Comparison of ENCODE assay signal across 1 cellular context in the genomic region with DNA sequence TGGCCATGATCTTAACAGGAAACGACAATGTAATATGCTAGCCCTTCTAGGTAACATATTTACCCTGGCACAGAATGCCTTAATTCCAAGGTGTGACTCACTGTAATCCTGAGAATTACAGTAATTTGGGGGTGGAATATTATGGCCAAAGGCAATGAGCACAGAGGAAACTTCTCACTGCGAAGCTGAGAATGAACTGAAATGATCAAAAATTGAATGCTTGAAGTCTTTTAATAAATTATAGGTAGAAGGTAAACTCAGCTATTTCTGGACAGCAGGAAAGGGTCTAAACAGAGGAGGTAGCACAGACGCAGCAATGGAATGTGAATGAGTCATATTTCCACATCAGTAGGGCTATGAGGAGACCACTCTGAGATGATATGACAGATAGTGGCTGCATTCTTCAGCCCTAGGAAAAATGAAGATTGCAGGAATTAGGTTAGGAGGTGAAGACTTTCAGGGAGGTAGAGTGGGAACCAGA.
TF ChIP-seq lines count a peak whose summit lies in the region.

No MANE protein-coding gene starts in this region.

TF ChIP-seq in WTC11, 78 proteins besides CTCF, POLR2A, EP300 and RAD21 (continued from another document):
- TF ChIP-seq, protein P1, sequence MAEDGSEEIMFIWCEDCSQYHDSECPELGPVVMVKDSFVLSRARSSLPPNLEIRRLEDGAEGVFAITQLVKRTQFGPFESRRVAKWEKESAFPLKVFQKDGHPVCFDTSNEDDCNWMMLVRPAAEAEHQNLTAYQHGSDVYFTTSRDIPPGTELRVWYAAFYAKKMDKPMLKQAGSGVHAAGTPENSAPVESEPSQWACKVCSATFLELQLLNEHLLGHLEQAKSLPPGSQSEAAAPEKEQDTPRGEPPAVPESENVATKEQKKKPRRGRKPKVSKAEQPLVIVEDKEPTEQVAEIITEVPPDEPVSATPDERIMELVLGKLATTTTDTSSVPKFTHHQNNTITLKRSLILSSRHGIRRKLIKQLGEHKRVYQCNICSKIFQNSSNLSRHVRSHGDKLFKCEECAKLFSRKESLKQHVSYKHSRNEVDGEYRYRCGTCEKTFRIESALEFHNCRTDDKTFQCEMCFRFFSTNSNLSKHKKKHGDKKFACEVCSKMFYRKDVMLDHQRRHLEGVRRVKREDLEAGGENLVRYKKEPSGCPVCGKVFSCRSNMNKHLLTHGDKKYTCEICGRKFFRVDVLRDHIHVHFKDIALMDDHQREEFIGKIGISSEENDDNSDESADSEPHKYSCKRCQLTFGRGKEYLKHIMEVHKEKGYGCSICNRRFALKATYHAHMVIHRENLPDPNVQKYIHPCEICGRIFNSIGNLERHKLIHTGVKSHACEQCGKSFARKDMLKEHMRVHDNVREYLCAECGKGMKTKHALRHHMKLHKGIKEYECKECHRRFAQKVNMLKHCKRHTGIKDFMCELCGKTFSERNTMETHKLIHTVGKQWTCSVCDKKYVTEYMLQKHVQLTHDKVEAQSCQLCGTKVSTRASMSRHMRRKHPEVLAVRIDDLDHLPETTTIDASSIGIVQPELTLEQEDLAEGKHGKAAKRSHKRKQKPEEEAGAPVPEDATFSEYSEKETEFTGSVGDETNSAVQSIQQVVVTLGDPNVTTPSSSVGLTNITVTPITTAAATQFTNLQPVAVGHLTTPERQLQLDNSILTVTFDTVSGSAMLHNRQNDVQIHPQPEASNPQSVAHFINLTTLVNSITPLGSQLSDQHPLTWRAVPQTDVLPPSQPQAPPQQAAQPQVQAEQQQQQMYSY (CRISPR knock-in tag; IDR thresholded peaks at IDR 0.05) = no peak
- TF ChIP-seq, protein P2, sequence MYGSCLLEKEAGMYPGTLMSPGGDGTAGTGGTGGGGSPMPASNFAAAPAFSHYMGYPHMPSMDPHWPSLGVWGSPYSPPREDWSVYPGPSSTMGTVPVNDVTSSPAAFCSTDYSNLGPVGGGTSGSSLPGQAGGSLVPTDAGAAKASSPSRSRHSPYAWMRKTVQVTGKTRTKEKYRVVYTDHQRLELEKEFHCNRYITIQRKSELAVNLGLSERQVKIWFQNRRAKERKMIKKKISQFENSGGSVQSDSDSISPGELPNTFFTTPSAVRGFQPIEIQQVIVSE (CRISPR knock-in tag; IDR thresholded peaks at IDR 0.05; ENCODE audit: borderline replicate concordance) = no peak
- TF ChIP-seq, protein P3, sequence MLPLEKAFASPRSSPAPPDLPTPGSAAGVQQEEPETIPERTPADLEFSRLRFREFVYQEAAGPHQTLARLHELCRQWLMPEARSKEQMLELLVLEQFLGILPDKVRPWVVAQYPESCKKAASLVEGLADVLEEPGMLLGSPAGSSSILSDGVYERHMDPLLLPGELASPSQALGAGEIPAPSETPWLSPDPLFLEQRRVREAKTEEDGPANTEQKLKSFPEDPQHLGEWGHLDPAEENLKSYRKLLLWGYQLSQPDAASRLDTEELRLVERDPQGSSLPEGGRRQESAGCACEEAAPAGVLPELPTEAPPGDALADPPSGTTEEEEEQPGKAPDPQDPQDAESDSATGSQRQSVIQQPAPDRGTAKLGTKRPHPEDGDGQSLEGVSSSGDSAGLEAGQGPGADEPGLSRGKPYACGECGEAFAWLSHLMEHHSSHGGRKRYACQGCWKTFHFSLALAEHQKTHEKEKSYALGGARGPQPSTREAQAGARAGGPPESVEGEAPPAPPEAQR (CRISPR knock-in tag; IDR thresholded peaks at IDR 0.05) = no peak
- TF ChIP-seq ZNF138 (CRISPR knock-in tag; conservative IDR thresholded peaks at IDR 0.05) (no peak), ZBTB21 (CRISPR knock-in tag; IDR thresholded peaks at IDR 0.05; ENCODE audit: borderline replicate concordance) (no peak), TEAD4 (CRISPR knock-in tag; IDR thresholded peaks at IDR 0.05) (no peak), ZNF121 (CRISPR knock-in tag; IDR thresholded peaks at IDR 0.05) (no peak), ZNF317 (CRISPR knock-in tag; IDR thresholded peaks at IDR 0.05; ENCODE audit: borderline replicate concordance, low read depth) (no peak), MXD4 (CRISPR knock-in tag; IDR thresholded peaks at IDR 0.05; ENCODE audit: borderline replicate concordance) (no peak), KAT7 (CRISPR knock-in tag; IDR thresholded peaks at IDR 0.05; ENCODE audit: borderline replicate concordance) (no peak)
- TF ChIP-seq, protein P4, sequence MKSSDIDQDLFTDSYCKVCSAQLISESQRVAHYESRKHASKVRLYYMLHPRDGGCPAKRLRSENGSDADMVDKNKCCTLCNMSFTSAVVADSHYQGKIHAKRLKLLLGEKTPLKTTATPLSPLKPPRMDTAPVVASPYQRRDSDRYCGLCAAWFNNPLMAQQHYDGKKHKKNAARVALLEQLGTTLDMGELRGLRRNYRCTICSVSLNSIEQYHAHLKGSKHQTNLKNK (CRISPR knock-in tag; IDR thresholded peaks at IDR 0.05) = no peak
- TF ChIP-seq, protein P5, sequence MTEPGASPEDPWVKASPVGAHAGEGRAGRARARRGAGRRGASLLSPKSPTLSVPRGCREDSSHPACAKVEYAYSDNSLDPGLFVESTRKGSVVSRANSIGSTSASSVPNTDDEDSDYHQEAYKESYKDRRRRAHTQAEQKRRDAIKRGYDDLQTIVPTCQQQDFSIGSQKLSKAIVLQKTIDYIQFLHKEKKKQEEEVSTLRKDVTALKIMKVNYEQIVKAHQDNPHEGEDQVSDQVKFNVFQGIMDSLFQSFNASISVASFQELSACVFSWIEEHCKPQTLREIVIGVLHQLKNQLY (CRISPR knock-in tag; IDR thresholded peaks at IDR 0.05) = no peak
- TF ChIP-seq, protein P6, sequence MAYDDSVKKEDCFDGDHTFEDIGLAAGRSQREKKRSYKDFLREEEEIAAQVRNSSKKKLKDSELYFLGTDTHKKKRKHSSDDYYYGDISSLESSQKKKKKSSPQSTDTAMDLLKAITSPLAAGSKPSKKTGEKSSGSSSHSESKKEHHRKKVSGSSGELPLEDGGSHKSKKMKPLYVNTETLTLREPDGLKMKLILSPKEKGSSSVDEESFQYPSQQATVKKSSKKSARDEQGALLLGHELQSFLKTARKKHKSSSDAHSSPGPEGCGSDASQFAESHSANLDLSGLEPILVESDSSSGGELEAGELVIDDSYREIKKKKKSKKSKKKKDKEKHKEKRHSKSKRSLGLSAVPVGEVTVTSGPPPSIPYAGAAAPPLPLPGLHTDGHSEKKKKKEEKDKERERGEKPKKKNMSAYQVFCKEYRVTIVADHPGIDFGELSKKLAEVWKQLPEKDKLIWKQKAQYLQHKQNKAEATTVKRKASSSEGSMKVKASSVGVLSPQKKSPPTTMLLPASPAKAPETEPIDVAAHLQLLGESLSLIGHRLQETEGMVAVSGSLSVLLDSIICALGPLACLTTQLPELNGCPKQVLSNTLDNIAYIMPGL (CRISPR knock-in tag; IDR thresholded peaks at IDR 0.05) = no peak
TF ChIP-seq in WTC11: peak in this region for 0.
